Comparison of ENCODE assay signal across 19 cellular contexts in the genomic region with DNA sequence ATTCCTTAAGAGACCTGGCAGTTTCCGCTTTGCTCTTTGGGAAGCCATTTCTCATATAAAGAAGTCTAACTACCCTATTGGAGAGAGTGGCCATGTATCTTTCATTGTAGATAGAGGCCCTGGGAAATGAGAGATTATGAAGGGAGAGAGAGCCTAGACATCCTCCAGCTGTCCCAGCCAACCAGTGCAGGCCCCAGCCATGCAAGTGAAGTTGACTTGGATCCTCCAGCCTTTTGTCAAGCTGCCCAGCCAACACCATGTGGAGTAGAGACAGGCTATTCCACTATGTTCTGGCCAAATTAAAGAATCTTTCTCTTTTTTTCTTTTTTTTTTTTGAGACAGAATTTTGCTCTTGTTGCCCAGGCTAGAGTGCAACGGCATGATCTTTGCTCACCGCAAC. TPM values are rescaled to one million over a fixed set of nuclear protein-coding genes. Genes with fewer than 3 reads are reported as not detected.
DNase-seq lines count a peak whose midpoint lies in the region; ATAC-seq and TF ChIP-seq lines count a peak whose summit lies in the region.
"Had no signal": no experiment of that assay in that cellular context is flagged by ENCODE, and none has a peak within 500 bp of the region (broad histone marks: within the 10 kb centered on the region; RNA-seq: fewer than 3 reads in every experiment).

No MANE protein-coding gene starts in this region.

- ATAC-seq in Right ventricle myocardium inferior (peak; percentile 62), left lobe of liver (peak; percentile 10)
- ATAC-seq in activated T-cell treated with anti-CD3 and anti-CD28 coated beads, Interleukin-2, amount 50 U/mL, for 4 hours: no peak

- H3K56ac ChIP-seq in H9 (ENCODE audit: insufficient read length, low read depth, low read length): no peak overlapping the region

- H3K4ac ChIP-seq in H9 (ENCODE audit: low read depth, low read length): no peak overlapping the region

- no peak overlapping the region for H4K8ac ChIP-seq in H9 (replicated peaks; ENCODE audit: insufficient read length, low read depth, low read length)

- no peak for DNase-seq in Right ventricle myocardium inferior (ENCODE audit: missing footprints)
- no peak for DNase-seq in cardiac septum (ENCODE audit: low spot score)
- DNase-seq in H9: peak; percentile 3
- DNase-seq in left lobe of liver (ENCODE audit: low spot score): peak; percentile 35
- DNase-seq in stimulated activated CD8-positive, alpha-beta memory T cell treated with anti-CD3 and anti-CD28 coated beads, Interleukin-4, amount 100 ng/mL, for 48 hours: peak; percentile 12
- no peak for DNase-seq in NK-92 (lab: John Stamatoyannopoulos, UW; ENCODE audit: unreplicated experiment)
- no peak for DNase-seq in activated T-cell treated with anti-CD3 and anti-CD28 coated beads, Interleukin-2, amount 50 U/mL, for 4 hours
- no peak for DNase-seq in activated gamma-delta T cell (lab: John Stamatoyannopoulos, UW)
- DNase-seq: ACHN; Calu3; CD4-positive, alpha-beta T cell; DMS153; DMS79 treated with DMSO at 0.1 percent for 48 hours; GDM1; GOT3 had no signal

- no peak overlapping the region for H2BK15ac ChIP-seq in H9 (ENCODE audit: low read depth, low read length)

- H3K23ac ChIP-seq in H9 (ENCODE audit: insufficient read length, low read depth, low read length): no peak overlapping the region

- no peaks in the 10 kb centered on the region for H3K36me3 Mint-ChIP-seq in H9 (ENCODE audit: insufficient read depth in 1 of 3, low read depth in 3 of 3)
- H3K36me3 Mint-ChIP-seq in activated T-cell treated with anti-CD3 and anti-CD28 coated beads, Interleukin-2, amount 50 U/mL, for 4 hours (ENCODE audit: insufficient read depth): no peaks in the 10 kb centered on the region

- no peaks in the 10 kb centered on the region for H3K9me3 ChIP-seq in H9 (ENCODE audit: control insufficient read depth, low read depth, low read length)
- H3K9me3 ChIP-seq: BLaER1 treated with 17β-estradiol and CSF1 and Interleukin-3, amounts not matched to agents 10 nM and 100 nM; HAP-1 had no signal

- H2BK20ac ChIP-seq in H9 (ENCODE audit: low read depth, low read length, poor library complexity, severe bottlenecking): no peak overlapping the region

- no peak overlapping the region for H4K5ac ChIP-seq in H9 (ENCODE audit: insufficient read length, low read depth, low read length)

- no peaks in the 10 kb centered on the region; a peak in 1 of 5 replicates for H3K9me3 Mint-ChIP-seq in H9
- H3K9me3 Mint-ChIP-seq in activated T-cell treated with anti-CD3 and anti-CD28 coated beads, Interleukin-2, amount 50 U/mL, for 4 hours: no peaks in the 10 kb centered on the region
- H3K9me3 Mint-ChIP-seq: CD4-positive, alpha-beta T cell had no signal

- no peak overlapping the region for H2BK5ac ChIP-seq in H9 (ENCODE audit: insufficient read length, low read length)

- intact Hi-C loops in Right ventricle myocardium inferior (cut with DNase I): no loop called here
- intact Hi-C loops in cardiac septum (cut with DNase I): no loop called here

- no peaks in the 10 kb centered on the region for H3K4me1 ChIP-seq in H9 (ENCODE audit: insufficient read depth, low read length)
- H3K4me1 ChIP-seq: HAP-1 had no signal

- no peak overlapping the region for H3K4me2 ChIP-seq in H9 (ENCODE audit: insufficient read depth, insufficient read length, low read length)
- H3K4me2 ChIP-seq: BLaER1 treated with 17β-estradiol and CSF1 and Interleukin-3, amounts not matched to agents 10 nM and 100 nM had no signal

- no peak overlapping the region for H2AK5ac ChIP-seq in H9 (ENCODE audit: insufficient read length, low read length)

- H3K23me2 ChIP-seq in H9 (ENCODE audit: insufficient read length, low read depth, low read length, poor library complexity, severe bottlenecking): no peaks in the 10 kb centered on the region

- H3T11ph ChIP-seq in H9 (ENCODE audit: low read length): no peak overlapping the region

- H3K14ac ChIP-seq in H9 (ENCODE audit: insufficient read depth, low read length): no peak overlapping the region

- no peaks in the 10 kb centered on the region for H3K27me3 Mint-ChIP-seq in H9 (ENCODE audit: low read depth)
- no peaks in the 10 kb centered on the region for H3K27me3 Mint-ChIP-seq in activated T-cell treated with anti-CD3 and anti-CD28 coated beads, Interleukin-2, amount 50 U/mL, for 4 hours (ENCODE audit: low read depth)
- H3K27me3 Mint-ChIP-seq: CD4-positive, alpha-beta T cell had no signal

- H3K27ac ChIP-seq in H9 (ENCODE audit: insufficient read length, low read depth, low read length): no peak overlapping the region
- H3K27ac ChIP-seq: BLaER1 treated with 17β-estradiol and CSF1 and Interleukin-3, amounts not matched to agents 10 nM and 100 nM had no signal

- H3K79me2 ChIP-seq in H9 (ENCODE audit: insufficient read depth, low read length): no peaks in the 10 kb centered on the region

- H3K4me1 Mint-ChIP-seq in H9: no peaks in the 10 kb centered on the region
- H3K4me1 Mint-ChIP-seq in activated T-cell treated with anti-CD3 and anti-CD28 coated beads, Interleukin-2, amount 50 U/mL, for 4 hours (ENCODE audit: low read depth): no peaks in the 10 kb centered on the region

- no peak overlapping the region for H3K27ac Mint-ChIP-seq in H9
- H3K27ac Mint-ChIP-seq: CD4-positive, alpha-beta T cell had no signal

- no peak overlapping the region for H3K9ac ChIP-seq in H9 (ENCODE audit: extremely low read depth, insufficient read length, low read length)
- H3K9ac ChIP-seq: BLaER1 treated with 17β-estradiol and CSF1 and Interleukin-3, amounts not matched to agents 10 nM and 100 nM had no signal

- TF ChIP-seq CTCF in H9 (conservative IDR thresholded peaks at IDR 0.05): no peak

- no peak overlapping the region for H3K18ac ChIP-seq in H9 (ENCODE audit: insufficient read length, low read depth, low read length)

- no peaks in the 10 kb centered on the region for H4K20me1 ChIP-seq in H9 (ENCODE audit: control insufficient read depth, insufficient read depth, insufficient read length)
- H4K20me1 ChIP-seq: BLaER1 treated with 17β-estradiol and CSF1 and Interleukin-3, amounts not matched to agents 10 nM and 100 nM had no signal

- H3K4me3 Mint-ChIP-seq in H9: no peak overlapping the region
- H3K4me3 Mint-ChIP-seq in activated T-cell treated with anti-CD3 and anti-CD28 coated beads, Interleukin-2, amount 50 U/mL, for 4 hours: no peak overlapping the region
- H3K4me3 Mint-ChIP-seq: CD4-positive, alpha-beta T cell had no signal

- no peaks in the 10 kb centered on the region for H3K27me3 ChIP-seq in H9 (ENCODE audit: insufficient read depth, low read length)
- H3K27me3 ChIP-seq: BLaER1 treated with 17β-estradiol and CSF1 and Interleukin-3, amounts not matched to agents 10 nM and 100 nM had no signal

- H4K91ac ChIP-seq in H9 (ENCODE audit: insufficient read length, low read depth, low read length): no peak overlapping the region

- H2AFZ ChIP-seq in H9 (ENCODE audit: low read length): no peak overlapping the region

- H3K79me1 ChIP-seq in H9 (ENCODE audit: insufficient read depth, low read depth, low read length, poor library complexity, severe bottlenecking): no peaks in the 10 kb centered on the region

- H2BK120ac ChIP-seq in H9 (ENCODE audit: low read depth, low read length, poor library complexity, severe bottlenecking): no peak overlapping the region

- H2BK12ac ChIP-seq in H9 (ENCODE audit: insufficient read length, low read depth, low read length): no peak overlapping the region

- no CpG with 5 or more reads among the region's 3 CpGs for WGBS in H9 (ENCODE audit: extremely low coverage, insufficient read length, low lambda C conversion rate)

RNA-seq across cellular contexts. Expression of a gene that starts 7.1 kb away (rescaled TPM):
- total RNA-seq in Right ventricle myocardium inferior (28.6 TPM), cardiac septum (55.3 TPM), H9 (2021) (103 and 106 TPM in 2 replicates), left lobe of liver (12.9 TPM)
- 100 to 1,000 TPM in 2 of 3 donors, 10 to 100 TPM in 1; 99.9 to 112 (median 101) TPM for total RNA-seq in activated T-cell treated with anti-CD3 and anti-CD28 coated beads, Interleukin-2, amount 50 U/mL, for 4 hours

RNA-seq across cellular contexts. Expression of a gene that starts 14.6 kb away (rescaled TPM):
- total RNA-seq in Right ventricle myocardium inferior (14.4 TPM), cardiac septum (0.51 TPM), H9 (2021) (42.0 and 43.2 TPM in 2 replicates), left lobe of liver (5.6 TPM)
- not detected for total RNA-seq in activated T-cell treated with anti-CD3 and anti-CD28 coated beads, Interleukin-2, amount 50 U/mL, for 4 hours
- total RNA-seq: A172; CD4-positive, alpha-beta T cell; HT1080 had no signal

RNA-seq across cellular contexts. Expression of a gene that starts 25.8 kb away (rescaled TPM):
- 58.7 TPM for total RNA-seq in Right ventricle myocardium inferior
- 57.3 TPM for total RNA-seq in cardiac septum
- total RNA-seq in H9 (2021): 113 and 115 TPM in 2 replicates
- 88.5 TPM for total RNA-seq in left lobe of liver
- 100 to 1,000 TPM; 121 to 124 (median 123) TPM for total RNA-seq in activated T-cell treated with anti-CD3 and anti-CD28 coated beads, Interleukin-2, amount 50 U/mL, for 4 hours

RNA-seq across cellular contexts. Expression of a gene that starts 29.6 kb away (rescaled TPM):
- total RNA-seq in Right ventricle myocardium inferior (15.8 TPM), cardiac septum (11.9 TPM), H9 (2021) (20.8 and 21.3 TPM in 2 replicates), left lobe of liver (3.0 TPM)
- under 1 TPM; 0.38 to 0.58 (median 0.40) TPM for total RNA-seq in activated T-cell treated with anti-CD3 and anti-CD28 coated beads, Interleukin-2, amount 50 U/mL, for 4 hours
- total RNA-seq: A172 had no signal

RNA-seq across cellular contexts. Expression of a gene that starts 39.4 kb away (rescaled TPM):
- total RNA-seq in Right ventricle myocardium inferior: 12.8 TPM
- 10.0 TPM for total RNA-seq in cardiac septum
- total RNA-seq in H9 (2021): 15.6 TPM in 2 replicates
- 5.3 TPM for total RNA-seq in left lobe of liver
- 1 to 10 TPM; 2.0 to 2.3 (median 2.3) TPM for total RNA-seq in activated T-cell treated with anti-CD3 and anti-CD28 coated beads, Interleukin-2, amount 50 U/mL, for 4 hours

Comparison
In these comparisons a context has a peak if more than half of its experiments do, and no peak if none do; other contexts are left out.
1. ATAC-seq: peak in Right ventricle myocardium inferior (single experiment) and left lobe of liver (single experiment); none in activated T-cell treated with anti-CD3 and anti-CD28 coated beads, Interleukin-2, amount 50 U/mL, for 4 hours (0 of 2).
2. DNase-seq: peak in H9 (single experiment), left lobe of liver (single experiment) and stimulated activated CD8-positive, alpha-beta memory T cell treated with anti-CD3 and anti-CD28 coated beads, Interleukin-4, amount 100 ng/mL, for 48 hours (single experiment); none in Right ventricle myocardium inferior (single experiment), cardiac septum (single experiment), NK-92 (single experiment), activated T-cell treated with anti-CD3 and anti-CD28 coated beads, Interleukin-2, amount 50 U/mL, for 4 hours (single experiment) and activated gamma-delta T cell (single experiment).